In genomic region chr6:89829591-89830384, GRCh38 we compare ENCODE assay signal across 7 cellular contexts. TPM values are rescaled to one million over a fixed set of nuclear protein-coding genes. Genes with fewer than 3 reads are reported as not detected.
DNase-seq lines count a peak whose midpoint lies in the region; ATAC-seq and TF ChIP-seq lines count a peak whose summit lies in the region.

TSS of gene CASP8AP2 (plus strand) at chr6:89829880.

- ATAC-seq in GM18505 (IDR thresholded peaks at IDR 0.05; ENCODE audit: unreplicated experiment) = peak; percentile 98
- peak; percentile 94 for ATAC-seq in HG02973 (IDR thresholded peaks at IDR 0.05; ENCODE audit: unreplicated experiment)

- peaks cover 6% of the 10 kb centered on the region for H3K4me1 ChIP-seq in hepatocyte (ENCODE audit: insufficient read depth)

- in situ Hi-C loops in astrocyte of the cerebellum (cut with HindIII; ENCODE audit: low sequenced_read_pairs) = no loop called here

- H3K9me3 ChIP-seq in hepatocyte (ENCODE audit: low read depth) = no peaks in the 10 kb centered on the region

- H3K4me3 ChIP-seq in astrocyte of the cerebellum (ENCODE audit: low read depth, low read length) = peak within 1 kb of the TSS; percentile 92
- peak within 1 kb of the TSS; percentile 37 for H3K4me3 ChIP-seq in hepatocyte

- H3K79me2 ChIP-seq in hepatocyte = peaks cover 26% of the 10 kb centered on the region

- DNase-seq in NCI-H2029 (lab: John Stamatoyannopoulos, UW) = peak; percentile 99
- peak; percentile 92 for DNase-seq in T-helper 22 cell (ENCODE audit: low read depth)
- DNase-seq in astrocyte of the cerebellum (ENCODE audit: low read depth) = peak; percentile 99
- peak; percentile 99 for DNase-seq in hepatocyte (ENCODE audit: low spot score)
- DNase-seq in retina = peak; percentile 95

- under 1% methylated on average over 40 of the region's 44 CpGs for WGBS in hepatocyte (ENCODE audit: low lambda C conversion rate, missing lambda C conversion rate)

- peak within 1 kb of the TSS; percentile 70 for H3K27ac ChIP-seq in hepatocyte

- H4K20me1 ChIP-seq in hepatocyte (ENCODE audit: insufficient read depth, poor library complexity, severe bottlenecking) = no peaks in the 10 kb centered on the region

- H3K36me3 ChIP-seq in hepatocyte (replicated peaks; ENCODE audit: insufficient read depth, low read depth) = no peaks in the 10 kb centered on the region

- peak; percentile 78 for TF ChIP-seq POLR2A in GM18505 (IDR thresholded peaks at IDR 0.05; ENCODE audit: borderline replicate concordance, extremely low read depth, insufficient read depth, insufficient read length)

- no peaks in the 10 kb centered on the region for H3K9me2 ChIP-seq in hepatocyte (replicated peaks; ENCODE audit: insufficient read depth)

- H3K4me2 ChIP-seq in hepatocyte = peak within 1 kb of the TSS; percentile 85

- H2AFZ ChIP-seq in hepatocyte = peak within 1 kb of the TSS; percentile 80

- TF ChIP-seq CTCF in astrocyte of the cerebellum (IDR thresholded peaks at IDR 0.05; ENCODE audit: low read depth, low read length, missing control alignments) (no peak), hepatocyte (IDR thresholded peaks at IDR 0.05; ENCODE audit: poor library complexity) (no peak)

- H3K27me3 ChIP-seq in hepatocyte = no peaks in the 10 kb centered on the region

RNA-seq across cellular contexts. Expression of gene CASP8AP2, which starts in this region (rescaled TPM):
- total RNA-seq in hepatocyte = 12.0 and 14.1 TPM in 2 replicates
- polyA plus RNA-seq in hepatocyte = 8.6 and 10.3 TPM in 2 replicates

Comparison
In these comparisons a context has a peak if more than half of its experiments do, and no peak if none do; other contexts are left out.
1. Peak in every context shown above with its lines: DNase-seq, ATAC-seq, H3K4me3 ChIP-seq and H3K27ac ChIP-seq.